In genomic region chr2:87542599-87543174, GRCh38 we compare ENCODE assay signal across 7 cellular contexts.
A peak's percentile ranks its signal among the peaks of the same experiment; 100 is the strongest.
DNase-seq lines count a peak whose midpoint lies in the region; ATAC-seq and TF ChIP-seq lines count a peak whose summit lies in the region.
"Not testable (repeated sequence)": the region's sequence is repeated elsewhere in the genome, so short reads cannot be mapped to it uniquely, and the experiment has no call there.

No MANE protein-coding gene starts in this region.

- not testable (repeated sequence) for DNase-seq in HFFc6, T-cell
- DNase-seq in activated T-cell treated with anti-CD3 and anti-CD28 coated beads for 48 hours (ENCODE audit: low read depth) (peak; percentile 48), adipocyte (ENCODE audit: low read depth) (peak; percentile 5), foreskin keratinocyte (peak; percentile 16 to 29), myocyte (ENCODE audit: low read depth) (peak; percentile 79)
- DNase-seq in stimulated activated CD4-positive, alpha-beta T cell treated with anti-CD3 and anti-CD28 coated beads, Interleukin-2, amount 100 ng/mL, for 24 hours = peak; percentile 49 to 52

- H3K4me3 ChIP-seq in adipocyte (ENCODE audit: low read length) = not testable (repeated sequence)

- not testable (repeated sequence) for H3K4me1 Mint-ChIP-seq in HFFc6 (ENCODE audit: low read depth)
- peaks cover 0 to 14% (median 0%) of the 10 kb centered on the region in 3 donors for H3K4me1 Mint-ChIP-seq in T-cell

- not testable (repeated sequence) for H3K36me3 Mint-ChIP-seq in HFFc6 (ENCODE audit: low read depth); T-cell

- CTCF ChIA-PET in T-cell (lab: Charles Lee) = not testable (repeated sequence)

- not testable (repeated sequence) for H3K27me3 Mint-ChIP-seq in HFFc6 (ENCODE audit: insufficient read depth); T-cell

- POLR2A ChIA-PET in T-cell (lab: Charles Lee) = not testable (repeated sequence)

- H3K27me3 ChIP-seq in adipocyte (replicated peaks; ENCODE audit: control insufficient read depth, insufficient read depth, low read length); foreskin keratinocyte: not testable (repeated sequence)

- ATAC-seq in T-cell (replicated peaks in 1 of 4) (peak in 2 of 4 experiments; percentile 38 to 46), foreskin keratinocyte (peak; percentile 74)

- not testable (repeated sequence) for H3K36me3 ChIP-seq in adipocyte (ENCODE audit: control insufficient read depth, insufficient read depth, low read length, severe bottlenecking)

- H3K4me3 Mint-ChIP-seq in HFFc6 (0 out of 2 replicates have a peak overlapping the region, but pooled peaks have one; percentile 17), T-cell (peak overlapping the region in 1 of 3 donors; percentile 31)

- TF ChIP-seq CTCF in HFFc6 (IDR thresholded peaks at IDR 0.05); foreskin keratinocyte (conservative IDR thresholded peaks at IDR 0.05): not testable (repeated sequence)

- not testable (repeated sequence) for H3K27ac ChIP-seq in foreskin keratinocyte

- H3K27ac Mint-ChIP-seq in HFFc6 (peak overlapping the region; percentile 48), T-cell (peak overlapping the region; percentile 44 to 94)

- not testable (repeated sequence) for H3K9me3 Mint-ChIP-seq in HFFc6, T-cell

- H3K9ac ChIP-seq in adipocyte (ENCODE audit: low read length) = not testable (repeated sequence)

- not testable (repeated sequence) for H3K9me3 ChIP-seq in adipocyte (ENCODE audit: control insufficient read depth, low read length)

- not testable (repeated sequence) for H3K4me1 ChIP-seq in adipocyte (ENCODE audit: control insufficient read depth, insufficient read depth, low read length); foreskin keratinocyte
